In the genomic region with DNA sequence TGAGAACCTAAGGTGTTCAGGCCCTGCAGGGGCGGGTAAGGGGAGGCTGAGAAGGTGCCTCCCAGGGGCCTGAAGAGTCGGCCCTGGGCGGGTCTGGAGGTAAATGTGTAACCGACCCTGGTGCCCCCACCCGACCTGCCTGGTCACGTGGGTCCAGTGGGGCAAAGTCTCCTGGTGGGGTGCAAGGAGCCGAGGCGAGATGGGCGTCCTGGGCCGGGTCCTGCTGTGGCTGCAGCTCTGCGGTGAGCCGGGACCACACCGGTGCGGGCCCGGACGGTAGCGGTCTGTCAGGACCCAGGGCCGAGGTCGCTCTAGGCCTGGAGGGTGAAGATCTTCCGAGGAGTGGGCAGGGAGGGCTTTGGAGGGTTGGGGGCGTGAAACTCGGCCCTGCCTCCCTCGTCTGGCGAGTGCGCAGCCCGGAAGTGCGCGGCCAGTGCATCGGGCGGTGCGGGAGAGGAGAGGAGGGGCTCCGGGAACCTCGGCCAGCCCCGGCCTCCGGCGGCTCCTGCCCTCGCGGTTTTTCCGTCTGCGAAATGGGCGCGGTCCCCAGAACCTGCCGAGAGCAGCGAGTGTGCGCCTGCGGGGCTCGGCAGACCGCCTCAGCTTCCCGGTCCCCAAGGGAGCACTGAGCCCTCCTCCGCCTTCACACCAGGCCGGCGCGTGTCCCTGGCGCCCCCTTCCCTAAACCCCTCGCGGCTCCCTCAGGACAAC, we compare ENCODE assay signal across 11 cellular contexts. TPM values are rescaled to one million over a fixed set of nuclear protein-coding genes. Genes with fewer than 3 reads are reported as not detected.
DNase-seq lines count a peak whose midpoint lies in the region; ATAC-seq, FAIRE-seq and TF ChIP-seq lines count a peak whose summit lies in the region.
"Had no signal": no experiment of that assay in that cellular context is flagged by ENCODE, and none has a peak within 500 bp of the region (broad histone marks: within the 10 kb centered on the region; RNA-seq: fewer than 3 reads in every experiment).

A gene (plus strand): TSS at position 174 of the 711 bp plus-strand sequence. CDS start 26 bp downstream, at position 200.

- H3K27ac ChIP-seq in DOHH2 (ENCODE audit: low read depth, low read length) (no peak within 1 kb of the TSS), pancreas (no peak within 1 kb of the TSS)
- H3K27ac ChIP-seq: epithelial cell of prostate had no signal

- H3K4me2 ChIP-seq in DOHH2 (ENCODE audit: low read length), result peak within 1 kb of the TSS; percentile 19; the same call in 1 of the 2 replicates

- WGBS in pancreas, 2 donors, result 5 to 7% methylated on average over 38 to 56 of the region's 56 CpGs

- H3K79me2 ChIP-seq in DOHH2 (ENCODE audit: control insufficient read depth, low read length), result no peaks in the 10 kb centered on the region

- H3K9me3 ChIP-seq in DOHH2 (ENCODE audit: control insufficient read depth, insufficient read depth, low read length), result peaks cover 2% of the 10 kb centered on the region; the same call in 1 of the 2 replicates
- H3K9me3 ChIP-seq in pancreas, result no peaks in the 10 kb centered on the region

- peaks cover 3% of the 10 kb centered on the region; the same call in 1 of the 2 replicates for H3F3A ChIP-seq in DOHH2 (ENCODE audit: control insufficient read depth, insufficient read depth)

- H3K27me3 ChIP-seq in DOHH2 (ENCODE audit: control insufficient read depth, low read length) (peaks cover 24% of the 10 kb centered on the region), pancreas (peaks cover 0 to 7% (median 0%) of the 10 kb centered on the region in 4 donors)

- no peaks in the 10 kb centered on the region for H3K9me2 ChIP-seq in DOHH2 (replicated peaks; ENCODE audit: control insufficient read depth, low read length)

- H3K4me3 ChIP-seq in DOHH2 (ENCODE audit: low read length), result no peak within 1 kb of the TSS
- H3K4me3 ChIP-seq in pancreas, result peak within 1 kb of the TSS in 1 of 4 donors; percentile 41

- ATAC-seq in esophagus mucosa (peak; percentile 8), pancreas (peak; percentile 32 to 61 (median 52))

- H3K36me3 ChIP-seq in DOHH2 (ENCODE audit: control insufficient read depth, low read length), result no peaks in the 10 kb centered on the region
- H3K36me3 ChIP-seq in pancreas, result no peaks in the 10 kb centered on the region

- no peak for TF ChIP-seq CTCF in DOHH2 (IDR thresholded peaks at IDR 0.05; ENCODE audit: low read depth, low read length, poor library complexity, severe bottlenecking)
- TF ChIP-seq CTCF in pancreas (IDR thresholded peaks at IDR 0.05), result no peak

- no peak for FAIRE-seq in pancreas (lab: Jason Lieb, UNC)

- peaks cover 18% of the 10 kb centered on the region for H3K4me1 ChIP-seq in DOHH2 (ENCODE audit: control insufficient read depth, low read length)
- H3K4me1 ChIP-seq in pancreas, result peaks cover 0 to 6% (median 0%) of the 10 kb centered on the region in 3 donors

- no peaks in the 10 kb centered on the region; the same call in 1 of the 2 replicates for H4K20me1 ChIP-seq in DOHH2 (ENCODE audit: control insufficient read depth, insufficient read depth, low read depth, low read length)

- DNase-seq in NCI-H774 (lab: John Stamatoyannopoulos, UW) (peak; percentile 12), pancreas (peak in 1 of 6 donors; percentile 69), NCI-H526 treated with DMSO at 0.1 percent for 48 hours (lab: John Stamatoyannopoulos, UW) (no peak), medulla oblongata (ENCODE audit: extremely low spot score) (no peak), OCI-M1 (lab: John Stamatoyannopoulos, UW) (no peak)
- no peak for DNase-seq in activated CD8-positive, alpha-beta memory T cell treated with anti-CD3 and anti-CD28 coated beads, Interleukin-2, amount 50 U/mL, for 4 hours
- DNase-seq: T1000 had no signal

- intact Hi-C loops in pancreas (cut with DNase I), result loop anchor here in 1 of 3 donors (10.0 kb wide), 1 partner anchor 158 kb away; no protein-coding TSS in a partner anchor

RNA-seq across cellular contexts. Expression of the gene that starts here (rescaled TPM):
- total RNA-seq in esophagus mucosa (12.4 TPM), pancreas (1 to 10 TPM; 1.0 to 1.5 (median 1.5) TPM)
- polyA plus RNA-seq in pancreas, result 1 to 10 TPM; 3.5 to 4.3 TPM
- total RNA-seq: HT1080 had no signal
